In genomic region chr6:44272999-44273566, GRCh38 we compare ENCODE assay signal across 23 cellular contexts. TPM values are rescaled to one million over a fixed set of nuclear protein-coding genes. Genes with fewer than 3 reads are reported as not detected.
DNase-seq lines count a peak whose midpoint lies in the region; ATAC-seq, FAIRE-seq and TF ChIP-seq lines count a peak whose summit lies in the region.
"Had no signal": no experiment of that assay in that cellular context is flagged by ENCODE, and none has a peak within 500 bp of the region (broad histone marks: within the 10 kb centered on the region; RNA-seq: fewer than 3 reads in every experiment).

No MANE protein-coding gene starts in this region.

- POLR2A ChIA-PET in HEK293T (lab: Yijun Ruan, JAX) = interaction anchor here (1.0 to 1.4 kb wide), 2 partner anchors 23 to 25 kb away, joined by 3 read pairs; no protein-coding TSS in a partner anchor

- H3K4me2 ChIP-seq in neural progenitor cell = no peak overlapping the region

- TF ChIP-seq POLR2A in H54 (IDR thresholded peaks at IDR 0.05; ENCODE audit: low read depth, low read length) = 0 out of 2 replicates have a peak, but pooled peaks have one; percentile 6
- no peak for TF ChIP-seq POLR2A in body of pancreas (IDR thresholded peaks at IDR 0.05)

- no peak for TF ChIP-seq CTCF in glutamatergic neuron (IDR thresholded peaks at IDR 0.05; ENCODE audit: partially characterized antibody, unreplicated experiment)
- no peak for TF ChIP-seq CTCF in neural progenitor cell (IDR thresholded peaks at IDR 0.05)
- no peak for TF ChIP-seq CTCF in body of pancreas (IDR thresholded peaks at IDR 0.05)

- no peak overlapping the region for H3K4me3 ChIP-seq in neural progenitor cell
- H3K4me3 ChIP-seq in body of pancreas = no peak overlapping the region

- H3K9ac ChIP-seq in neural progenitor cell = no peak overlapping the region

- H3K9me3 ChIP-seq in neural progenitor cell (ENCODE audit: low read depth) = no peaks in the 10 kb centered on the region
- no peaks in the 10 kb centered on the region for H3K9me3 ChIP-seq in body of pancreas

- no peaks in the 10 kb centered on the region for H4K20me1 ChIP-seq in neural progenitor cell (ENCODE audit: low read depth)

- peaks cover 26% of the 10 kb centered on the region for H3K4me1 ChIP-seq in neural progenitor cell
- H3K4me1 ChIP-seq in body of pancreas = peaks cover 12% of the 10 kb centered on the region

- peaks cover 52% of the 10 kb centered on the region for H3K27me3 ChIP-seq in neural progenitor cell
- peaks cover 0 to 18% of the 10 kb centered on the region in 2 donors for H3K27me3 ChIP-seq in body of pancreas

- H3K36me3 Mint-ChIP-seq in glutamatergic neuron (ENCODE audit: unreplicated experiment) = no peaks in the 10 kb centered on the region
- H3K36me3 Mint-ChIP-seq in neural progenitor cell = peaks cover 5% of the 10 kb centered on the region
- H3K36me3 Mint-ChIP-seq: IgD-negative memory B cell had no signal

- CTCF ChIA-PET in HEK293T (lab: Yijun Ruan, JAX) = interaction anchor here (1.7 kb wide), 1 partner anchor 41 kb away, joined by 3 read pairs; no protein-coding TSS in a partner anchor

- ATAC-seq in body of pancreas = no peak
- ATAC-seq: Panc1 had no signal

- no peaks in the 10 kb centered on the region for H3K79me2 ChIP-seq in neural progenitor cell (ENCODE audit: low read depth)

- H3K4me3 Mint-ChIP-seq in glutamatergic neuron (ENCODE audit: unreplicated experiment) = peak overlapping the region; percentile 80
- H3K4me3 Mint-ChIP-seq in neural progenitor cell = peak overlapping the region; percentile 12

- H3K27ac Mint-ChIP-seq in glutamatergic neuron (ENCODE audit: unreplicated experiment) (peak overlapping the region; percentile 84), neural progenitor cell (no peak overlapping the region)

- H3K27me3 Mint-ChIP-seq in glutamatergic neuron (ENCODE audit: unreplicated experiment) (peaks cover 28% of the 10 kb centered on the region), neural progenitor cell (ENCODE audit: insufficient read depth, low read depth) (peaks cover 16% of the 10 kb centered on the region)

- peaks cover 20% of the 10 kb centered on the region for H3F3A ChIP-seq in neural progenitor cell (ENCODE audit: low read depth)

- H3K9me3 Mint-ChIP-seq in glutamatergic neuron (ENCODE audit: unreplicated experiment) (peaks cover 27% of the 10 kb centered on the region), neural progenitor cell (no peaks in the 10 kb centered on the region)

- DNase-seq in H54 (ENCODE audit: insufficient read length, low spot score) = no peak
- DNase-seq in glutamatergic neuron = no peak
- DNase-seq in neural progenitor cell (ENCODE audit: low spot score) = no peak
- no peak for DNase-seq in HEK293T (ENCODE audit: extremely low spot score)
- DNase-seq in body of pancreas = no peak
- no peak for DNase-seq in urothelium cell line (ENCODE audit: low spot score)
- DNase-seq in AG20443 (ENCODE audit: low spot score) = no peak
- DNase-seq: DMS79, H7, Kasumi-1, MM.1S, NCI-H1092, NCI-H1436 treated with DMSO at 0.1 percent for 48 hours, NCI-H2029 treated with DMSO at 0.1 percent for 48 hours, NCI-H2171, NCI-H446, NCI-H69 had no signal

- intact Hi-C loops in body of pancreas (cut with DNase I) = loop anchor here (5.0 kb wide), 1 partner anchor 64 kb away; no protein-coding TSS in a partner anchor

- WGBS in body of pancreas, 2 donors = 72 to 83% methylated on average over 15 to 21 of the region's 23 CpGs

- H3K27ac ChIP-seq in angular gyrus (ENCODE audit: low read depth, low read length) (peak overlapping the region; percentile 77), neural progenitor cell (no peak overlapping the region), body of pancreas (no peak overlapping the region)
- H3K27ac ChIP-seq: C4-2B, HL-60 had no signal

- H3K4me1 Mint-ChIP-seq in glutamatergic neuron (ENCODE audit: low read depth, unreplicated experiment) = peaks cover 50% of the 10 kb centered on the region
- peaks cover 38% of the 10 kb centered on the region for H3K4me1 Mint-ChIP-seq in neural progenitor cell

- H2AFZ ChIP-seq in neural progenitor cell (replicated peaks) = no peak overlapping the region

- FAIRE-seq in H54 (lab: Jason Lieb, UNC) = no peak
- no peak for FAIRE-seq in urothelium cell line (lab: Jason Lieb, UNC)

- H3K36me3 ChIP-seq in neural progenitor cell (no peaks in the 10 kb centered on the region), body of pancreas (replicated peaks in 1 of 2; ENCODE audit: insufficient read depth in 1 of 2, low read depth in 2 of 2) (no peaks in the 10 kb centered on the region)

TF ChIP-seq in HEK293T, 16 proteins besides CTCF, POLR2A, EP300 and RAD21:
- TF ChIP-seq CTBP1 (IDR thresholded peaks at IDR 0.05; ENCODE audit: borderline replicate concordance) (no peak), BHLHE40 (IDR thresholded peaks at IDR 0.05; ENCODE audit: borderline replicate concordance) (no peak), L3MBTL2 (conservative IDR thresholded peaks at IDR 0.05) (no peak), FOXM1 (IDR thresholded peaks at IDR 0.05; ENCODE audit: borderline replicate concordance) (no peak), SP1 (IDR thresholded peaks at IDR 0.05) (no peak)

RNA-seq across cellular contexts. Expression of gene TMEM151B, which starts 2.8 kb away (rescaled TPM):
- 51.3 TPM for total RNA-seq in glutamatergic neuron (ENCODE audit: unreplicated experiment)
- total RNA-seq in neural progenitor cell (ENCODE audit: low replicate concordance) = 0.13 and 1.4 TPM in 2 replicates
- total RNA-seq in body of pancreas = under 1 TPM; under 0.01 to 0.66 TPM
- total RNA-seq: HT1080 had no signal

RNA-seq across cellular contexts. Expression of gene NFKBIE, which starts 7.7 kb away (rescaled TPM):
- 15.3 TPM for total RNA-seq in glutamatergic neuron (ENCODE audit: unreplicated experiment)
- 5.1 and 15.5 TPM in 2 replicates for total RNA-seq in neural progenitor cell (ENCODE audit: low replicate concordance)
- 10 to 100 TPM; 18.9 to 68.6 TPM for total RNA-seq in body of pancreas

RNA-seq across cellular contexts. Expression of gene SLC35B2, which starts 15.8 kb away (rescaled TPM):
- total RNA-seq in glutamatergic neuron (ENCODE audit: unreplicated experiment) (71.8 TPM), neural progenitor cell (ENCODE audit: low replicate concordance) (33.9 and 47.0 TPM in 2 replicates), body of pancreas (10 to 100 TPM; 31.1 to 33.9 TPM)

RNA-seq across cellular contexts. Expression of gene HSP90AB1, which starts 26.2 kb away (rescaled TPM):
- total RNA-seq in glutamatergic neuron (ENCODE audit: unreplicated experiment) (771 TPM), neural progenitor cell (ENCODE audit: low replicate concordance) (1,851 and 2,068 TPM in 2 replicates), body of pancreas (100 to 1,000 TPM; 269 to 441 TPM)

RNA-seq across cellular contexts. Expression of gene AARS2, which starts 40.1 kb away (rescaled TPM):
- total RNA-seq in glutamatergic neuron (ENCODE audit: unreplicated experiment) (41.7 TPM), neural progenitor cell (ENCODE audit: low replicate concordance) (16.1 and 29.3 TPM in 2 replicates), body of pancreas (10 to 100 TPM in 1 of 2 donors, 1 to 10 TPM in 1; 9.6 to 17.8 TPM)

Comparison
In these comparisons a context has a peak if more than half of its experiments do, and no peak if none do; other contexts are left out.
1. RNA of gene TMEM151B, which starts 2.8 kb away (total RNA-seq): 51.3 TPM in glutamatergic neuron (single experiment); under 0.01 to 0.66 TPM in body of pancreas and 0.13 to 1.4 TPM in neural progenitor cell; every median in the first group is over 10 times any median in the second.